21 cellular contexts compared by ENCODE assay signal in the genomic region with DNA sequence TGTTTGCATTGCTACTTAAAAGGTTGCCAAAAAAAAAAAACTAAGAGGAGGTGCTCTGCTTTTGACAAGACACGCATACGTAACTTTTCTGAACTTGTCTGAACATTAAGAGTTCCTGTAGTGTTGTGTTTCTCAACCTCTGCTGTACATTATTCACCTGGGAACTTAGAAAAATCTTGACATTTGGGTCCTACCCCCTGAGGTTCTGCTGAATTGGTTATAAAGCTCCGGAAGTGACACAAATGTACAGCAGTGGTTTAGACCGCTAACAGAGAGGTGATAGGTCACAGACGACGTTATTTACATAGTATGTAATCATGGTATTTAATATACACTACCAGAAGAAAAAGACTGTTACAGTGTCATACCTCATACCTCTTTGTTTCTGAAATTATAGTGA.
DNase-seq lines count a peak whose midpoint lies in the region; FAIRE-seq and TF ChIP-seq lines count a peak whose summit lies in the region.
"Had no signal": no experiment of that assay in that cellular context is flagged by ENCODE, and none has a peak within 500 bp of the region (broad histone marks: within the 10 kb centered on the region; RNA-seq: fewer than 3 reads in every experiment).

No MANE protein-coding gene starts in this region.

- no peak overlapping the region for H3K4me3 ChIP-seq in bronchial epithelial cell (ENCODE audit: low read depth, low read length)
- H3K4me3 ChIP-seq: BLaER1, GM23338, HAP-1, SJCRH30 had no signal

- DNase-seq in NCI-H146 (lab: John Stamatoyannopoulos, UW) = peak; percentile 63
- DNase-seq in NCI-H748 (lab: John Stamatoyannopoulos, UW; ENCODE audit: unreplicated experiment) = peak; percentile 70
- DNase-seq in bronchial epithelial cell (ENCODE audit: low read depth) = peak; percentile 80
- peak; percentile 36 for DNase-seq in iris pigment epithelial cell (ENCODE audit: low read depth)
- no peak for DNase-seq in stimulated activated CD4-positive, alpha-beta T cell treated with anti-CD3 and anti-CD28 coated beads, Interleukin-15, amount 100 ng/mL, for 24 hours
- no peak for DNase-seq in GM10266 (ENCODE audit: extremely low spot score)
- DNase-seq in mucosa of gallbladder (ENCODE audit: low spot score) = no peak
- DNase-seq: ACHN; Caco-2; CD4-positive, alpha-beta memory T cell; KG1; NCI-H1092; NCI-H187; NCI-H82; OCI-M1; SJCRH30 had no signal

- H3K27me3 ChIP-seq in bronchial epithelial cell (ENCODE audit: control insufficient read depth, insufficient read depth, low read length) = no peaks in the 10 kb centered on the region
- H3K27me3 ChIP-seq: BLaER1, SJCRH30 had no signal

- FAIRE-seq in bronchial epithelial cell (lab: Jason Lieb, UNC) = no peak
- FAIRE-seq: GM12892, RCC 7860 had no signal

- peaks cover 3% of the 10 kb centered on the region for H3K36me3 ChIP-seq in bronchial epithelial cell (ENCODE audit: control insufficient read depth, insufficient read depth, low read length)
- H3K36me3 ChIP-seq: SJCRH30 had no signal

- no peak for TF ChIP-seq CTCF in bronchial epithelial cell (IDR thresholded peaks at IDR 0.05; ENCODE audit: insufficient read depth, low read length, severe bottlenecking)
- TF ChIP-seq CTCF in GM10266 (IDR thresholded peaks at IDR 0.05; ENCODE audit: control insufficient read depth, insufficient read depth, low read depth, missing control alignments) = no peak

Comparison
In these comparisons a context has a peak if more than half of its experiments do, and no peak if none do; other contexts are left out.
1. DNase-seq: peak in NCI-H146 (single experiment), NCI-H748 (single experiment), bronchial epithelial cell (single experiment) and iris pigment epithelial cell (single experiment); none in stimulated activated CD4-positive, alpha-beta T cell treated with anti-CD3 and anti-CD28 coated beads, Interleukin-15, amount 100 ng/mL, for 24 hours (single experiment), GM10266 (single experiment) and mucosa of gallbladder (single experiment).